Comparison of ENCODE assay signal across 10 cellular contexts in genomic region chr20:32830437-32830836, GRCh38. TPM values are rescaled to one million over a fixed set of nuclear protein-coding genes. Genes with fewer than 3 reads are reported as not detected.
DNase-seq lines count a peak whose midpoint lies in the region; ATAC-seq lines count a peak whose summit lies in the region.
"Had no signal": no experiment of that assay in that cellular context is flagged by ENCODE, and none has a peak within 500 bp of the region (broad histone marks: within the 10 kb centered on the region; RNA-seq: fewer than 3 reads in every experiment).

No MANE protein-coding gene starts in this region.

- WGBS in right cardiac atrium, result 95% methylated on average over 3 of the region's 3 CpGs

- peaks cover 11 to 18% (median 18%) of the 10 kb centered on the region in 3 donors for H3K36me3 ChIP-seq in skeletal muscle tissue (ENCODE audit: control insufficient read depth in 3 of 3, insufficient read depth in 3 of 3, low read length in 3 of 3)

- peaks cover 20% of the 10 kb centered on the region for H3K4me1 Mint-ChIP-seq in activated T-helper 17 cell treated with anti-CD3 and anti-CD28 coated beads, Interleukin-2, amount 50 U/mL, for 72 hours

- no peaks in the 10 kb centered on the region for H3K9me3 Mint-ChIP-seq in activated T-helper 17 cell treated with anti-CD3 and anti-CD28 coated beads, Interleukin-2, amount 50 U/mL, for 72 hours

- H3K4me3 Mint-ChIP-seq in activated T-helper 17 cell treated with anti-CD3 and anti-CD28 coated beads, Interleukin-2, amount 50 U/mL, for 72 hours, result no peak overlapping the region

- H3K27me3 Mint-ChIP-seq in activated T-helper 17 cell treated with anti-CD3 and anti-CD28 coated beads, Interleukin-2, amount 50 U/mL, for 72 hours, result no peaks in the 10 kb centered on the region

- no peak for ATAC-seq in activated T-helper 17 cell treated with anti-CD3 and anti-CD28 coated beads, Interleukin-2, amount 50 U/mL, for 72 hours (replicated peaks)
- ATAC-seq in right cardiac atrium (peak; percentile 68 to 70), GM18519 (IDR thresholded peaks at IDR 0.05; ENCODE audit: low FRiP score, unreplicated experiment) (no peak), GM19324 (IDR thresholded peaks at IDR 0.05; ENCODE audit: low FRiP score, unreplicated experiment) (no peak)

- intact Hi-C loops in right cardiac atrium (cut with DNase I), result no loop called here

- DNase-seq in HCEC 1CT (peak; percentile 16), right cardiac atrium (no peak), NCI-H748 treated with DMSO at 0.1 percent for 48 hours (lab: John Stamatoyannopoulos, UW) (no peak)
- no peak for DNase-seq in stimulated activated CD8-positive, alpha-beta memory T cell treated with anti-CD3 and anti-CD28 coated beads, Interleukin-4, amount 100 ng/mL, for 48 hours
- DNase-seq: EL, T-helper 2 cell had no signal

- H3K27me3 ChIP-seq in right cardiac atrium (ENCODE audit: control insufficient read depth, insufficient read depth), result no peaks in the 10 kb centered on the region
- no peaks in the 10 kb centered on the region for H3K27me3 ChIP-seq in skeletal muscle tissue (ENCODE audit: control insufficient read depth in 3 of 3, insufficient read depth in 3 of 3, low read length in 3 of 3)

- no peak overlapping the region for H3K27ac ChIP-seq in right cardiac atrium (ENCODE audit: low read length)
- peak overlapping the region; percentile 45 for H3K27ac ChIP-seq in skeletal muscle tissue (ENCODE audit: low read depth, low read length)

- peak overlapping the region; percentile 45 for H3K27ac Mint-ChIP-seq in activated T-helper 17 cell treated with anti-CD3 and anti-CD28 coated beads, Interleukin-2, amount 50 U/mL, for 72 hours

- H3K9me3 ChIP-seq in right cardiac atrium (ENCODE audit: control insufficient read depth, low read length) (no peaks in the 10 kb centered on the region), skeletal muscle tissue (ENCODE audit: control insufficient read depth in 3 of 3, low read length in 3 of 3) (no peaks in the 10 kb centered on the region)

- H3K36me3 Mint-ChIP-seq in activated T-helper 17 cell treated with anti-CD3 and anti-CD28 coated beads, Interleukin-2, amount 50 U/mL, for 72 hours (ENCODE audit: low read depth), result peaks cover 100% of the 10 kb centered on the region

- H3K9ac ChIP-seq in skeletal muscle tissue (ENCODE audit: low read depth in 1 of 3, low read length in 3 of 3), result no peak overlapping the region

- H3K4me3 ChIP-seq in right cardiac atrium (ENCODE audit: low read length) (no peak overlapping the region), skeletal muscle tissue (ENCODE audit: low read length in 3 of 3) (no peak overlapping the region)

- peaks cover 7% of the 10 kb centered on the region for H3K4me1 ChIP-seq in right cardiac atrium (ENCODE audit: control insufficient read depth, insufficient read depth, low read length)
- peaks cover 11 to 15% (median 13%) of the 10 kb centered on the region in 3 donors for H3K4me1 ChIP-seq in skeletal muscle tissue (ENCODE audit: control insufficient read depth in 3 of 3, insufficient read depth in 3 of 3, low read length in 3 of 3)

RNA-seq across cellular contexts. Expression of gene MAPRE1, which starts 10.7 kb away (rescaled TPM):
- total RNA-seq in activated T-helper 17 cell treated with anti-CD3 and anti-CD28 coated beads, Interleukin-2, amount 50 U/mL, for 72 hours, result 100 to 1,000 TPM in 1 of 2 donors, 10 to 100 TPM in 1; 77.3 to 141 TPM
- total RNA-seq in right cardiac atrium (100 to 1,000 TPM in 1 of 4 donors, 10 to 100 TPM in 3; 71.9 to 110 (median 84.3) TPM), skeletal muscle tissue (74.6 TPM)
- polyA plus RNA-seq in right cardiac atrium, result 47.0 TPM

RNA-seq across cellular contexts. Expression of gene EFCAB8, which starts 28.3 kb away (rescaled TPM):
- under 1 TPM; 0.19 to 0.45 TPM for total RNA-seq in activated T-helper 17 cell treated with anti-CD3 and anti-CD28 coated beads, Interleukin-2, amount 50 U/mL, for 72 hours
- total RNA-seq in right cardiac atrium, result under 1 TPM in 2 of 4 donors, not detected in 2; 0.20 to 0.64 TPM
- not detected for polyA plus RNA-seq in right cardiac atrium
- total RNA-seq in skeletal muscle tissue, result not detected

Comparison
In these comparisons a context has a peak if more than half of its experiments do, and no peak if none do; other contexts are left out.
1. ATAC-seq: peak in right cardiac atrium (2 of 2); none in activated T-helper 17 cell treated with anti-CD3 and anti-CD28 coated beads, Interleukin-2, amount 50 U/mL, for 72 hours (single experiment), GM18519 (single experiment) and GM19324 (single experiment).